Comparison of ENCODE assay signal across 16 cellular contexts in genomic region chr6:83536647-83537589, GRCh38. TPM values are rescaled to one million over a fixed set of nuclear protein-coding genes. Genes with fewer than 3 reads are reported as not detected.
"Had no signal": no experiment of that assay in that cellular context is flagged by ENCODE, and none has a peak within 500 bp of the region (broad histone marks: within the 10 kb centered on the region; RNA-seq: fewer than 3 reads in every experiment).

No MANE protein-coding gene starts in this region.

- H3K36me3 ChIP-seq: breast epithelium, Peyer's patch, SJCRH30 had no signal

- ATAC-seq: activated T-helper 17 cell treated with anti-CD3 and anti-CD28 coated beads, Interleukin-2, amount 50 U/mL, for 72 hours had no signal

- H3K9ac ChIP-seq: SK-N-SH had no signal

- H3K36me3 Mint-ChIP-seq: activated naive CD4-positive, alpha-beta T cell treated with anti-CD3 and anti-CD28 coated beads, Interleukin-2, amount 10 ng/mL, durations not matched to agents 7 days and 5 days had no signal

- H3K27ac ChIP-seq: breast epithelium, coronary artery, Peyer's patch, RWPE1, SJCRH30 had no signal

- H3K27me3 ChIP-seq: breast epithelium, Peyer's patch, SJCRH30 had no signal

- DNase-seq: activated B cell treated with CpG ODN at 0.5 μM for 24 hours; activated CD4-positive, alpha-beta T cell treated with anti-CD3 and anti-CD28 coated beads for 1 hour; activated gamma-delta T cell; NCI-H187 treated with DMSO at 0.1 percent for 48 hours; NCI-H2081 treated with DMSO at 0.1 percent for 48 hours; Right ventricle myocardium superior; SK-N-SH had no signal

- H3K4me1 Mint-ChIP-seq: activated B cell treated with CpG ODN at 0.5 μM for 24 hours; activated CD4-positive, alpha-beta memory T cell treated with anti-CD3 and anti-CD28 coated beads, Interleukin-2, amount 10 ng/mL, durations not matched to agents 7 days and 5 days; activated naive CD4-positive, alpha-beta T cell treated with anti-CD3 and anti-CD28 coated beads, Interleukin-2, amount 10 ng/mL, durations not matched to agents 7 days and 5 days; activated T-helper 17 cell treated with anti-CD3 and anti-CD28 coated beads, Interleukin-2, amount 50 U/mL, for 72 hours; T-helper 17 cell had no signal

- H3K27me3 Mint-ChIP-seq: activated CD4-positive, alpha-beta memory T cell treated with anti-CD3 and anti-CD28 coated beads, Interleukin-2, amount 10 ng/mL, durations not matched to agents 7 days and 5 days; T-helper 17 cell had no signal

- H3K9me3 Mint-ChIP-seq: activated B cell treated with CpG ODN at 0.5 μM for 24 hours; activated CD4-positive, alpha-beta memory T cell treated with anti-CD3 and anti-CD28 coated beads, Interleukin-2, amount 10 ng/mL, durations not matched to agents 7 days and 5 days; activated naive CD4-positive, alpha-beta T cell treated with anti-CD3 and anti-CD28 coated beads, Interleukin-2, amount 10 ng/mL, durations not matched to agents 7 days and 5 days; activated T-helper 17 cell treated with anti-CD3 and anti-CD28 coated beads, Interleukin-2, amount 50 U/mL, for 72 hours had no signal

- H3K9me3 ChIP-seq: Peyer's patch, SJCRH30, SK-N-SH had no signal

- H3K27ac Mint-ChIP-seq: activated B cell treated with CpG ODN at 0.5 μM for 24 hours; activated CD4-positive, alpha-beta memory T cell treated with anti-CD3 and anti-CD28 coated beads, Interleukin-2, amount 10 ng/mL, durations not matched to agents 7 days and 5 days; activated naive CD4-positive, alpha-beta T cell treated with anti-CD3 and anti-CD28 coated beads, Interleukin-2, amount 10 ng/mL, durations not matched to agents 7 days and 5 days; activated T-helper 17 cell treated with anti-CD3 and anti-CD28 coated beads, Interleukin-2, amount 50 U/mL, for 72 hours; T-helper 17 cell had no signal

- H3K9me2 ChIP-seq: SK-N-SH had no signal

- H3K4me3 ChIP-seq: breast epithelium, coronary artery, Peyer's patch, SJCRH30 had no signal

- H3K4me2 ChIP-seq: SK-N-SH had no signal

- H3K4me3 Mint-ChIP-seq: activated B cell treated with CpG ODN at 0.5 μM for 24 hours; activated CD4-positive, alpha-beta memory T cell treated with anti-CD3 and anti-CD28 coated beads, Interleukin-2, amount 10 ng/mL, durations not matched to agents 7 days and 5 days; activated naive CD4-positive, alpha-beta T cell treated with anti-CD3 and anti-CD28 coated beads, Interleukin-2, amount 10 ng/mL, durations not matched to agents 7 days and 5 days; activated T-helper 17 cell treated with anti-CD3 and anti-CD28 coated beads, Interleukin-2, amount 50 U/mL, for 72 hours; T-helper 17 cell had no signal

- H3K4me1 ChIP-seq: breast epithelium, Peyer's patch, SJCRH30 had no signal

RNA-seq across cellular contexts. Expression of gene PRSS35, which starts 24.6 kb away (rescaled TPM):
- total RNA-seq: activated B cell treated with CpG ODN at 0.5 μM for 24 hours; activated CD4-positive, alpha-beta memory T cell treated with anti-CD3 and anti-CD28 coated beads, Interleukin-2, amount 10 ng/mL, durations not matched to agents 7 days and 5 days; activated T-helper 17 cell treated with anti-CD3 and anti-CD28 coated beads, Interleukin-2, amount 50 U/mL, for 72 hours; breast epithelium; Peyer's patch; Right ventricle myocardium superior; SJCRH30 had no signal
